ENCODE assay signal across 1 cellular context in the genomic region with DNA sequence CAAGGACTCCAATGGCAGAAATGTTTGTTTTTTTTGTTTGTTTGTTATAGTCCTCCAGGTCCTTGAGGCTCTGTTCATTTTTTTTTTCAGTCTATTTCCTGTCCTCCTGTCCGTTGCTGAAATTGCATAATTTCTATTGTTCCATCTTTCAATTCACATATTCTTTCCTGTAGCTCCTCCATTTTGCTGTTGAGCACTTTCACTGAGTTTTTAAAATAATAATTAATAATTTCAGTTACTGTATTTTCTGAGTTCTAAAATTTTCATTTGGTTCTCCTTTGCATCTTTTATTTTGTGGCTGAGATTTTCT.
TF ChIP-seq lines count a peak whose summit lies in the region.

No MANE protein-coding gene starts in this region.

TF ChIP-seq in HepG2, 621 proteins besides CTCF, POLR2A, EP300 and RAD21 (continued from another document):
- TF ChIP-seq ZNF260 (CRISPR knock-in tag; IDR thresholded peaks at IDR 0.05; ENCODE audit: borderline replicate concordance, low read depth) (no peak), SIX4 (CRISPR knock-in tag; IDR thresholded peaks at IDR 0.05) (no peak), SP4 (CRISPR knock-in tag; IDR thresholded peaks at IDR 0.05) (no peak), ZNF569 (CRISPR knock-in tag; IDR thresholded peaks at IDR 0.05; ENCODE audit: borderline replicate concordance) (no peak), ZNF3 (CRISPR knock-in tag; IDR thresholded peaks at IDR 0.05) (0 out of 2 replicates have a peak, but pooled peaks have one; percentile 26), RARA (CRISPR knock-in tag; IDR thresholded peaks at IDR 0.05) (no peak)
